In genomic region chr12:51529586-51529985, GRCh38 we compare ENCODE assay signal across 36 cellular contexts.
"Had no signal": no experiment of that assay in that cellular context is flagged by ENCODE, and none has a peak within 500 bp of the region (broad histone marks: within the 10 kb centered on the region; RNA-seq: fewer than 3 reads in every experiment).

No MANE protein-coding gene starts in this region.

- H3K27ac Mint-ChIP-seq: activated B cell treated with CpG ODN at 0.5 μM for 24 hours; activated CD4-positive, alpha-beta memory T cell treated with anti-CD3 and anti-CD28 coated beads for 36 hours; activated naive CD4-positive, alpha-beta T cell treated with anti-CD3 and anti-CD28 coated beads for 36 hours; activated naive CD4-positive, alpha-beta T cell treated with anti-CD3 and anti-CD28 coated beads, Interleukin-2, amount 50 U/mL, for 72 hours; activated T-helper 1 cell treated with anti-CD3 and anti-CD28 coated beads, Interleukin-12 subunit alpha, Interleukin-12 subunit beta, Interleukin-2, Interleukin-4 antibody, amounts not matched to agents 30 ng/mL and 10 ng/mL and 1 ng/mL, durations not matched to agents 14 hours and 24 hours and 36 hours had no signal

- H3K9me3 ChIP-seq: adrenal gland, body of pancreas, breast epithelium had no signal

- H3K36me3 ChIP-seq: adrenal gland, breast epithelium had no signal

- H3K9me3 Mint-ChIP-seq: activated B cell treated with CpG ODN at 0.5 μM for 24 hours; activated CD4-positive, alpha-beta memory T cell treated with anti-CD3 and anti-CD28 coated beads for 36 hours; activated naive CD4-positive, alpha-beta T cell treated with anti-CD3 and anti-CD28 coated beads for 36 hours; activated naive CD4-positive, alpha-beta T cell treated with anti-CD3 and anti-CD28 coated beads, Interleukin-2, amount 50 U/mL, for 72 hours; activated T-cell treated with anti-CD3 and anti-CD28 coated beads, Interleukin-2, amount 50 U/mL, for 4 hours; activated T-helper 1 cell treated with anti-CD3 and anti-CD28 coated beads, Interleukin-12 subunit alpha, Interleukin-12 subunit beta, Interleukin-2, Interleukin-4 antibody, amounts not matched to agents 30 ng/mL and 10 ng/mL and 1 ng/mL, durations not matched to agents 14 hours and 24 hours and 36 hours had no signal

- FAIRE-seq: astrocyte, RCC 7860 had no signal

- H3K4me2 ChIP-seq: PC-9 had no signal

- ATAC-seq: activated naive CD4-positive, alpha-beta T cell treated with anti-CD3 and anti-CD28 coated beads, Interleukin-2, amount 50 U/mL, for 72 hours; activated T-cell treated with anti-CD3 and anti-CD28 coated beads, Interleukin-2, amount 50 U/mL, for 4 hours; body of pancreas; Right ventricle myocardium inferior had no signal

- H3K27ac ChIP-seq: adrenal gland, body of pancreas, breast epithelium, PC-9, RWPE1, VCaP had no signal

- H3K4me1 ChIP-seq: adrenal gland, body of pancreas, breast epithelium had no signal

- DNase-seq: activated B cell treated with CpG ODN at 0.5 μM for 24 hours; activated CD4-positive, alpha-beta memory T cell treated with anti-CD3 and anti-CD28 coated beads for 36 hours; activated CD4-positive, alpha-beta T cell treated with anti-CD3 and anti-CD28 coated beads for 4 hours; activated CD4-positive, alpha-beta T cell treated with anti-CD3 and anti-CD28 coated beads, Interleukin-2, amount 50 U/mL, for 1 hour; activated CD4-positive, CD25-positive, alpha-beta regulatory T cell treated with anti-CD3 and anti-CD28 coated beads, Interleukin-2, amount 50 U/mL, for 72 hours; activated CD8-positive, alpha-beta memory T cell treated with anti-CD3 and anti-CD28 coated beads, Interleukin-2, amount 50 U/mL, for 4 hours; activated gamma-delta T cell treated with Interleukin-2 at 50 U/mL for 16 hours; activated naive CD4-positive, alpha-beta T cell treated with anti-CD3 and anti-CD28 coated beads for 36 hours; activated T-cell treated with anti-CD3 and anti-CD28 coated beads for 4 hours; activated T-cell treated with anti-CD3 and anti-CD28 coated beads, Interleukin-2, amount 50 U/mL, for 4 hours; adrenal gland; body of pancreas; cerebellar nuclear complex; Karpas-422; MM.1S; MV-4-11; NCI-H1092; NCI-H1436 treated with DMSO at 0.1 percent for 48 hours; NCI-H1694 treated with DMSO at 0.1 percent for 48 hours; NCI-H2029; NCI-H345; NCI-H524 treated with DMSO at 0.1 percent for 48 hours; NK-92 treated with Interleukin-12 subunit alpha and Interleukin-12 subunit beta, amount 100 ng/mL, for 24 hours; PC-9; SW 1271; T-helper 1 cell; T-helper 2 cell; T-helper 9 cell had no signal

- H3K4me3 ChIP-seq: adrenal gland, body of pancreas, breast epithelium, PC-9 had no signal

- H3K27me3 ChIP-seq: adrenal gland, body of pancreas had no signal

- H3K36me3 Mint-ChIP-seq: activated CD4-positive, alpha-beta memory T cell treated with anti-CD3 and anti-CD28 coated beads for 36 hours; activated naive CD4-positive, alpha-beta T cell treated with anti-CD3 and anti-CD28 coated beads, Interleukin-2, amount 50 U/mL, for 72 hours had no signal

- H3K4me3 Mint-ChIP-seq: activated B cell treated with CpG ODN at 0.5 μM for 24 hours; activated CD4-positive, alpha-beta memory T cell treated with anti-CD3 and anti-CD28 coated beads for 36 hours; activated naive CD4-positive, alpha-beta T cell treated with anti-CD3 and anti-CD28 coated beads for 36 hours; activated T-cell treated with anti-CD3 and anti-CD28 coated beads, Interleukin-2, amount 50 U/mL, for 4 hours; activated T-helper 1 cell treated with anti-CD3 and anti-CD28 coated beads, Interleukin-12 subunit alpha, Interleukin-12 subunit beta, Interleukin-2, Interleukin-4 antibody, amounts not matched to agents 30 ng/mL and 10 ng/mL and 1 ng/mL, durations not matched to agents 14 hours and 24 hours and 36 hours had no signal

- H2AFZ ChIP-seq: PC-9 had no signal
